ENCODE assay signal across 1 cellular context in genomic region chr5:115169392-115170127, GRCh38.
TF ChIP-seq lines count a peak whose summit lies in the region.

A gene with protein sequence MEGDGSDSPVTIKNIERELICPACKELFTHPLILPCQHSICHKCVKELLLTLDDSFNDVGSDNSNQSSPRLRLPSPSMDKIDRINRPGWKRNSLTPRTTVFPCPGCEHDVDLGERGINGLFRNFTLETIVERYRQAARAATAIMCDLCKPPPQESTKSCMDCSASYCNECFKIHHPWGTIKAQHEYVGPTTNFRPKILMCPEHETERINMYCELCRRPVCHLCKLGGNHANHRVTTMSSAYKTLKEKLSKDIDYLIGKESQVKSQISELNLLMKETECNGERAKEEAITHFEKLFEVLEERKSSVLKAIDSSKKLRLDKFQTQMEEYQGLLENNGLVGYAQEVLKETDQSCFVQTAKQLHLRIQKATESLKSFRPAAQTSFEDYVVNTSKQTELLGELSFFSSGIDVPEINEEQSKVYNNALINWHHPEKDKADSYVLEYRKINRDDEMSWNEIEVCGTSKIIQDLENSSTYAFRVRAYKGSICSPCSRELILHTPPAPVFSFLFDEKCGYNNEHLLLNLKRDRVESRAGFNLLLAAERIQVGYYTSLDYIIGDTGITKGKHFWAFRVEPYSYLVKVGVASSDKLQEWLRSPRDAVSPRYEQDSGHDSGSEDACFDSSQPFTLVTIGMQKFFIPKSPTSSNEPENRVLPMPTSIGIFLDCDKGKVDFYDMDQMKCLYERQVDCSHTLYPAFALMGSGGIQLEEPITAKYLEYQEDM (minus strand): TSS chr5:115169908. CDS start chr5:115169634, 274 bp downstream.

TF ChIP-seq in K562, 482 proteins besides CTCF, POLR2A, EP300 and RAD21 (continued from another document and continues in another):
- TF ChIP-seq, protein P1, sequence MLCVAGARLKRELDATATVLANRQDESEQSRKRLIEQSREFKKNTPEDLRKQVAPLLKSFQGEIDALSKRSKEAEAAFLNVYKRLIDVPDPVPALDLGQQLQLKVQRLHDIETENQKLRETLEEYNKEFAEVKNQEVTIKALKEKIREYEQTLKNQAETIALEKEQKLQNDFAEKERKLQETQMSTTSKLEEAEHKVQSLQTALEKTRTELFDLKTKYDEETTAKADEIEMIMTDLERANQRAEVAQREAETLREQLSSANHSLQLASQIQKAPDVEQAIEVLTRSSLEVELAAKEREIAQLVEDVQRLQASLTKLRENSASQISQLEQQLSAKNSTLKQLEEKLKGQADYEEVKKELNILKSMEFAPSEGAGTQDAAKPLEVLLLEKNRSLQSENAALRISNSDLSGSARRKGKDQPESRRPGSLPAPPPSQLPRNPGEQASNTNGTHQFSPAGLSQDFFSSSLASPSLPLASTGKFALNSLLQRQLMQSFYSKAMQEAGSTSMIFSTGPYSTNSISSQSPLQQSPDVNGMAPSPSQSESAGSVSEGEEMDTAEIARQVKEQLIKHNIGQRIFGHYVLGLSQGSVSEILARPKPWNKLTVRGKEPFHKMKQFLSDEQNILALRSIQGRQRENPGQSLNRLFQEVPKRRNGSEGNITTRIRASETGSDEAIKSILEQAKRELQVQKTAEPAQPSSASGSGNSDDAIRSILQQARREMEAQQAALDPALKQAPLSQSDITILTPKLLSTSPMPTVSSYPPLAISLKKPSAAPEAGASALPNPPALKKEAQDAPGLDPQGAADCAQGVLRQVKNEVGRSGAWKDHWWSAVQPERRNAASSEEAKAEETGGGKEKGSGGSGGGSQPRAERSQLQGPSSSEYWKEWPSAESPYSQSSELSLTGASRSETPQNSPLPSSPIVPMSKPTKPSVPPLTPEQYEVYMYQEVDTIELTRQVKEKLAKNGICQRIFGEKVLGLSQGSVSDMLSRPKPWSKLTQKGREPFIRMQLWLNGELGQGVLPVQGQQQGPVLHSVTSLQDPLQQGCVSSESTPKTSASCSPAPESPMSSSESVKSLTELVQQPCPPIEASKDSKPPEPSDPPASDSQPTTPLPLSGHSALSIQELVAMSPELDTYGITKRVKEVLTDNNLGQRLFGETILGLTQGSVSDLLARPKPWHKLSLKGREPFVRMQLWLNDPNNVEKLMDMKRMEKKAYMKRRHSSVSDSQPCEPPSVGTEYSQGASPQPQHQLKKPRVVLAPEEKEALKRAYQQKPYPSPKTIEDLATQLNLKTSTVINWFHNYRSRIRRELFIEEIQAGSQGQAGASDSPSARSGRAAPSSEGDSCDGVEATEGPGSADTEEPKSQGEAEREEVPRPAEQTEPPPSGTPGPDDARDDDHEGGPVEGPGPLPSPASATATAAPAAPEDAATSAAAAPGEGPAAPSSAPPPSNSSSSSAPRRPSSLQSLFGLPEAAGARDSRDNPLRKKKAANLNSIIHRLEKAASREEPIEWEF (CRISPR knock-in tag; IDR thresholded peaks at IDR 0.05): no peak
- TF ChIP-seq CAMTA2 (CRISPR knock-in tag; conservative IDR thresholded peaks at IDR 0.05) (no peak), C11orf30 (IDR thresholded peaks at IDR 0.05; ENCODE audit: low read depth) (no peak), POLR2H (tag; IDR thresholded peaks at IDR 0.05; ENCODE audit: low read depth) (no peak), SREBF1 (IDR thresholded peaks at IDR 0.05; ENCODE audit: borderline replicate concordance, low read depth, low read length) (no peak), CCNT2 (IDR thresholded peaks at IDR 0.05; ENCODE audit: borderline replicate concordance, extremely low read depth, insufficient read length, low read depth, low read length) (peak; percentile 36), TEAD4 (IDR thresholded peaks at IDR 0.05; ENCODE audit: low read length) (no peak), TEAD4 (CRISPR knock-in tag; IDR thresholded peaks at IDR 0.05; ENCODE audit: borderline replicate concordance) (no peak), NFIC (IDR thresholded peaks at IDR 0.05) (no peak), MYC (IDR thresholded peaks at IDR 0.05; ENCODE audit: low read depth, low read length) (no peak; the same call in 1 of the 2 replicates), MYC (CRISPR knock-in tag; IDR thresholded peaks at IDR 0.05; ENCODE audit: borderline replicate concordance, low read depth) (0 out of 2 replicates have a peak, but pooled peaks have one; percentile 46), NKRF (IDR thresholded peaks at IDR 0.05; ENCODE audit: borderline replicate concordance) (no peak), ZNF77 (CRISPR knock-in tag; IDR thresholded peaks at IDR 0.05) (no peak), KHSRP (IDR thresholded peaks at IDR 0.05) (no peak), HDAC8 (tag; IDR thresholded peaks at IDR 0.05) (no peak), ZBTB8A (IDR thresholded peaks at IDR 0.05; ENCODE audit: partially characterized antibody) (no peak), PHF8 (IDR thresholded peaks at IDR 0.05; ENCODE audit: borderline replicate concordance, low read length) (peak; percentile 37; the same call in 1 of the 2 replicates), ZNF232 (CRISPR knock-in tag; IDR thresholded peaks at IDR 0.05) (no peak), TBP (optimal IDR thresholded peaks at IDR 0.05; ENCODE audit: low read depth, low read length) (peak; percentile 23), ILF3 (IDR thresholded peaks at IDR 0.05; ENCODE audit: borderline replicate concordance) (no peak), ZFP1 (CRISPR knock-in tag; IDR thresholded peaks at IDR 0.05) (no peak), HDAC3 (IDR thresholded peaks at IDR 0.05; ENCODE audit: borderline replicate concordance, partially characterized antibody) (no peak)
- TF ChIP-seq, protein P2, sequence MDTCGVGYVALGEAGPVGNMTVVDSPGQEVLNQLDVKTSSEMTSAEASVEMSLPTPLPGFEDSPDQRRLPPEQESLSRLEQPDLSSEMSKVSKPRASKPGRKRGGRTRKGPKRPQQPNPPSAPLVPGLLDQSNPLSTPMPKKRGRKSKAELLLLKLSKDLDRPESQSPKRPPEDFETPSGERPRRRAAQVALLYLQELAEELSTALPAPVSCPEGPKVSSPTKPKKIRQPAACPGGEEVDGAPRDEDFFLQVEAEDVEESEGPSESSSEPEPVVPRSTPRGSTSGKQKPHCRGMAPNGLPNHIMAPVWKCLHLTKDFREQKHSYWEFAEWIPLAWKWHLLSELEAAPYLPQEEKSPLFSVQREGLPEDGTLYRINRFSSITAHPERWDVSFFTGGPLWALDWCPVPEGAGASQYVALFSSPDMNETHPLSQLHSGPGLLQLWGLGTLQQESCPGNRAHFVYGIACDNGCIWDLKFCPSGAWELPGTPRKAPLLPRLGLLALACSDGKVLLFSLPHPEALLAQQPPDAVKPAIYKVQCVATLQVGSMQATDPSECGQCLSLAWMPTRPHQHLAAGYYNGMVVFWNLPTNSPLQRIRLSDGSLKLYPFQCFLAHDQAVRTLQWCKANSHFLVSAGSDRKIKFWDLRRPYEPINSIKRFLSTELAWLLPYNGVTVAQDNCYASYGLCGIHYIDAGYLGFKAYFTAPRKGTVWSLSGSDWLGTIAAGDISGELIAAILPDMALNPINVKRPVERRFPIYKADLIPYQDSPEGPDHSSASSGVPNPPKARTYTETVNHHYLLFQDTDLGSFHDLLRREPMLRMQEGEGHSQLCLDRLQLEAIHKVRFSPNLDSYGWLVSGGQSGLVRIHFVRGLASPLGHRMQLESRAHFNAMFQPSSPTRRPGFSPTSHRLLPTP (IDR thresholded peaks at IDR 0.05; ENCODE audit: borderline replicate concordance, extremely low read depth, insufficient read length): no peak
- TF ChIP-seq, protein P3, sequence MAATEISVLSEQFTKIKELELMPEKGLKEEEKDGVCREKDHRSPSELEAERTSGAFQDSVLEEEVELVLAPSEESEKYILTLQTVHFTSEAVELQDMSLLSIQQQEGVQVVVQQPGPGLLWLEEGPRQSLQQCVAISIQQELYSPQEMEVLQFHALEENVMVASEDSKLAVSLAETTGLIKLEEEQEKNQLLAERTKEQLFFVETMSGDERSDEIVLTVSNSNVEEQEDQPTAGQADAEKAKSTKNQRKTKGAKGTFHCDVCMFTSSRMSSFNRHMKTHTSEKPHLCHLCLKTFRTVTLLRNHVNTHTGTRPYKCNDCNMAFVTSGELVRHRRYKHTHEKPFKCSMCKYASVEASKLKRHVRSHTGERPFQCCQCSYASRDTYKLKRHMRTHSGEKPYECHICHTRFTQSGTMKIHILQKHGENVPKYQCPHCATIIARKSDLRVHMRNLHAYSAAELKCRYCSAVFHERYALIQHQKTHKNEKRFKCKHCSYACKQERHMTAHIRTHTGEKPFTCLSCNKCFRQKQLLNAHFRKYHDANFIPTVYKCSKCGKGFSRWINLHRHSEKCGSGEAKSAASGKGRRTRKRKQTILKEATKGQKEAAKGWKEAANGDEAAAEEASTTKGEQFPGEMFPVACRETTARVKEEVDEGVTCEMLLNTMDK (IDR thresholded peaks at IDR 0.05; ENCODE audit: borderline replicate concordance, insufficient read depth, low read depth, low read length, poor library complexity, severe bottlenecking): no peak
- TF ChIP-seq, protein P4, sequence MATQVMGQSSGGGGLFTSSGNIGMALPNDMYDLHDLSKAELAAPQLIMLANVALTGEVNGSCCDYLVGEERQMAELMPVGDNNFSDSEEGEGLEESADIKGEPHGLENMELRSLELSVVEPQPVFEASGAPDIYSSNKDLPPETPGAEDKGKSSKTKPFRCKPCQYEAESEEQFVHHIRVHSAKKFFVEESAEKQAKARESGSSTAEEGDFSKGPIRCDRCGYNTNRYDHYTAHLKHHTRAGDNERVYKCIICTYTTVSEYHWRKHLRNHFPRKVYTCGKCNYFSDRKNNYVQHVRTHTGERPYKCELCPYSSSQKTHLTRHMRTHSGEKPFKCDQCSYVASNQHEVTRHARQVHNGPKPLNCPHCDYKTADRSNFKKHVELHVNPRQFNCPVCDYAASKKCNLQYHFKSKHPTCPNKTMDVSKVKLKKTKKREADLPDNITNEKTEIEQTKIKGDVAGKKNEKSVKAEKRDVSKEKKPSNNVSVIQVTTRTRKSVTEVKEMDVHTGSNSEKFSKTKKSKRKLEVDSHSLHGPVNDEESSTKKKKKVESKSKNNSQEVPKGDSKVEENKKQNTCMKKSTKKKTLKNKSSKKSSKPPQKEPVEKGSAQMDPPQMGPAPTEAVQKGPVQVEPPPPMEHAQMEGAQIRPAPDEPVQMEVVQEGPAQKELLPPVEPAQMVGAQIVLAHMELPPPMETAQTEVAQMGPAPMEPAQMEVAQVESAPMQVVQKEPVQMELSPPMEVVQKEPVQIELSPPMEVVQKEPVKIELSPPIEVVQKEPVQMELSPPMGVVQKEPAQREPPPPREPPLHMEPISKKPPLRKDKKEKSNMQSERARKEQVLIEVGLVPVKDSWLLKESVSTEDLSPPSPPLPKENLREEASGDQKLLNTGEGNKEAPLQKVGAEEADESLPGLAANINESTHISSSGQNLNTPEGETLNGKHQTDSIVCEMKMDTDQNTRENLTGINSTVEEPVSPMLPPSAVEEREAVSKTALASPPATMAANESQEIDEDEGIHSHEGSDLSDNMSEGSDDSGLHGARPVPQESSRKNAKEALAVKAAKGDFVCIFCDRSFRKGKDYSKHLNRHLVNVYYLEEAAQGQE (CRISPR knock-in tag; IDR thresholded peaks at IDR 0.05; ENCODE audit: low read depth): peak; percentile 36; the same call in 1 of the 2 replicates
- TF ChIP-seq, protein P5, sequence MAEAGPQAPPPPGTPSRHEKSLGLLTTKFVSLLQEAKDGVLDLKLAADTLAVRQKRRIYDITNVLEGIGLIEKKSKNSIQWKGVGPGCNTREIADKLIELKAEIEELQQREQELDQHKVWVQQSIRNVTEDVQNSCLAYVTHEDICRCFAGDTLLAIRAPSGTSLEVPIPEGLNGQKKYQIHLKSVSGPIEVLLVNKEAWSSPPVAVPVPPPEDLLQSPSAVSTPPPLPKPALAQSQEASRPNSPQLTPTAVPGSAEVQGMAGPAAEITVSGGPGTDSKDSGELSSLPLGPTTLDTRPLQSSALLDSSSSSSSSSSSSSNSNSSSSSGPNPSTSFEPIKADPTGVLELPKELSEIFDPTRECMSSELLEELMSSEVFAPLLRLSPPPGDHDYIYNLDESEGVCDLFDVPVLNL (CRISPR knock-in tag; IDR thresholded peaks at IDR 0.05; ENCODE audit: low read depth): no peak
- TF ChIP-seq, protein P6, sequence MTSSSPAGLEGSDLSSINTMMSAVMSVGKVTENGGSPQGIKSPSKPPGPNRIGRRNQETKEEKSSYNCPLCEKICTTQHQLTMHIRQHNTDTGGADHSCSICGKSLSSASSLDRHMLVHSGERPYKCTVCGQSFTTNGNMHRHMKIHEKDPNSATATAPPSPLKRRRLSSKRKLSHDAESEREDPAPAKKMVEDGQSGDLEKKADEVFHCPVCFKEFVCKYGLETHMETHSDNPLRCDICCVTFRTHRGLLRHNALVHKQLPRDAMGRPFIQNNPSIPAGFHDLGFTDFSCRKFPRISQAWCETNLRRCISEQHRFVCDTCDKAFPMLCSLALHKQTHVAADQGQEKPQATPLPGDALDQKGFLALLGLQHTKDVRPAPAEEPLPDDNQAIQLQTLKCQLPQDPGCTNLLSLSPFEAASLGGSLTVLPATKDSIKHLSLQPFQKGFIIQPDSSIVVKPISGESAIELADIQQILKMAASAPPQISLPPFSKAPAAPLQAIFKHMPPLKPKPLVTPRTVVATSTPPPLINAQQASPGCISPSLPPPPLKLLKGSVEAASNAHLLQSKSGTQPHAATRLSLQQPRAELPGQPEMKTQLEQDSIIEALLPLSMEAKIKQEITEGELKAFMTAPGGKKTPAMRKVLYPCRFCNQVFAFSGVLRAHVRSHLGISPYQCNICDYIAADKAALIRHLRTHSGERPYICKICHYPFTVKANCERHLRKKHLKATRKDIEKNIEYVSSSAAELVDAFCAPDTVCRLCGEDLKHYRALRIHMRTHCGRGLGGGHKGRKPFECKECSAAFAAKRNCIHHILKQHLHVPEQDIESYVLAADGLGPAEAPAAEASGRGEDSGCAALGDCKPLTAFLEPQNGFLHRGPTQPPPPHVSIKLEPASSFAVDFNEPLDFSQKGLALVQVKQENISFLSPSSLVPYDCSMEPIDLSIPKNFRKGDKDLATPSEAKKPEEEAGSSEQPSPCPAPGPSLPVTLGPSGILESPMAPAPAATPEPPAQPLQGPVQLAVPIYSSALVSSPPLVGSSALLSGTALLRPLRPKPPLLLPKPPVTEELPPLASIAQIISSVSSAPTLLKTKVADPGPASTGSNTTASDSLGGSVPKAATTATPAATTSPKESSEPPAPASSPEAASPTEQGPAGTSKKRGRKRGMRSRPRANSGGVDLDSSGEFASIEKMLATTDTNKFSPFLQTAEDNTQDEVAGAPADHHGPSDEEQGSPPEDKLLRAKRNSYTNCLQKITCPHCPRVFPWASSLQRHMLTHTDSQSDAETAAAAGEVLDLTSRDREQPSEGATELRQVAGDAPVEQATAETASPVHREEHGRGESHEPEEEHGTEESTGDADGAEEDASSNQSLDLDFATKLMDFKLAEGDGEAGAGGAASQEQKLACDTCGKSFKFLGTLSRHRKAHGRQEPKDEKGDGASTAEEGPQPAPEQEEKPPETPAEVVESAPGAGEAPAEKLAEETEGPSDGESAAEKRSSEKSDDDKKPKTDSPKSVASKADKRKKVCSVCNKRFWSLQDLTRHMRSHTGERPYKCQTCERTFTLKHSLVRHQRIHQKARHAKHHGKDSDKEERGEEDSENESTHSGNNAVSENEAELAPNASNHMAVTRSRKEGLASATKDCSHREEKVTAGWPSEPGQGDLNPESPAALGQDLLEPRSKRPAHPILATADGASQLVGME (CRISPR knock-in tag; IDR thresholded peaks at IDR 0.05): no peak
